In the genomic region with DNA sequence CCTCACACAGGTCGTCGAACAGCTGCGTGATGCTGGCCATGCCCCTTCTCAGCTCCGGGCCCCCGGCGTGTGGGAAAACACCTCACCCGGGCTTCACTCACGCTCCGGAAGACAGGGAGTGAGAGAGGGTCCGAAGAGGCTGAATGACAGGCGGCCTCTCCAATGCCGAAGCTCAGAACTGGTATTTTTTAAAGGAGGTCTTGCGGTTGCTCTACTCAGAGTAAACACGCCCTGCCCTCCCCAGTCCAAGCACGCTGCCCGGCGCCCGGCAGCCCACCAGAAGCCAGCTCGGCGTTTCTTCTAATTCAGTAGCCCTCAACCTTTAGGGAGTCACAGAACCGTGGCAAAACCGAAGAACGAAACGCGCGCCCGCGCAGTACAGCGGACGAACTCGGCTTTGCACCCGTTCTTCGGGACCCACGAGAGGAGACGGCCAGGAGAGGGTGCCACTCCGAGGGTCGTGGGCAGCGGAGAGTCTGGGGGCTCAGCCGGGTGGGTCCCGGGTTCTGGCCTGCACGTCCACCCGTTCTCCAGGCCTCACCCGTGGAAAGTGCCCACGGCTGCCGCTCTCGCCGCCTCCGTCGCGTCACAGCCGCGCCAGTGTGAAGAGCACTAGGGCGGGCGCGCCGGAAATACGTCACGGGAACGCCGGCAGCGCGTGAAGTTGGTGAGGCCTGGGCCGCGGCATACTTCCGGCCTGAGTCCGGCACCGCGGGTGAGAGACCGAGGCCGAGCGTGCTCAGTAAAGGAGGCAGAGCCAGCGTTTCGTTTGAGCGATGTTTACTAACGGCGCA, we compare ENCODE assay signal across 8 cellular contexts. TPM values are rescaled to one million over a fixed set of nuclear protein-coding genes. Genes with fewer than 3 reads are reported as not detected.
DNase-seq lines count a peak whose midpoint lies in the region; ATAC-seq lines count a peak whose summit lies in the region.

A gene with protein sequence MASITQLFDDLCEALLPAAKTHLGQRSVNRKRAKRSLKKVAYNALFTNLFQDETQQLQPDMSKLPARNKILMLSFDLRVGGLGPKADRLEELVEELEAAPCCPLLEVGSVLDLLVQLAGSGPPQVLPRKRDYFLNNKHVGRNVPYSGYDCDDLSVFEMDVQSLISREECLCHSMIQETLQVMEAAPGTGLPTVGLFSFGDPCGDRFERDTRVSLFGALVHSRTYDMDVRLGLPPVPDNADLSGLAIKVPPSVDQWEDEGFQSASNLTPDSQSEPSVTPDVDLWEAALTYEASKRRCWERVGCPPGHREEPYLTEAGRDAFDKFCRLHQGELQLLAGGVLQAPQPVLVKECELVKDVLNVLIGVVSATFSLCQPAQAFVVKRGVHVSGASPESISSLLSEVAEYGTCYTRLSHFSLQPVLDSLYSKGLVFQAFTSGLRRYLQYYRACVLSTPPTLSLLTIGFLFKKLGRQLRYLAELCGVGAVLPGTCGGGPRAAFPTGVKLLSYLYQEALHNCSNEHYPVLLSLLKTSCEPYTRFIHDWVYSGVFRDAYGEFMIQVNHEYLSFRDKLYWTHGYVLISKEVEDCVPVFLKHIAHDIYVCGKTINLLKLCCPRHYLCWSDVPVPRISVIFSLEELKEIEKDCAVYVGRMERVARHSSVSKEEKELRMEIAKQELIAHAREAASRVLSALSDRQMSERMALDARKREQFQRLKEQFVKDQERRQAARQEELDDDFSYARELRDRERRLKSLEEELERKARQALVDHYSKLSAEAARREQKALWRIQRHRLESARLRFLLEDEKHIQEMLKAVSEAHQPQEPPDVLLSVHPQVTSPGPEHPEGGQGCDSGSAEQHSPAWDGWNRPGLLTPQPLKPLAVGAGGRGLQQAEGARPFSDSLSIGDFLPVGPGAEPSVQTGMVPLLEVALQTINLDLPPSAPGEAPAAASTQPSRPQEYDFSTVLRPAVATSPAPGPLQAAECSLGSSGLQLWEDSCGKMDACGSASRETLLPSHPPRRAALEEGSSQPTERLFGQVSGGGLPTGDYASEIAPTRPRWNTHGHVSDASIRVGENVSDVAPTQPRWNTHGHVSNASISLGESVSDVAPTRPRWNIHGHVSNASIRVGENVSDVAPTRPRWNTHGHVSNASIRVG (N-terminal part only) (minus strand): TSS at position 604 of the 794 bp plus-strand sequence. CDS start 564 bp downstream, at position 40.

- in situ Hi-C loops in ACHN (cut with HindIII; ENCODE audit: low pct_ligation_motif_present, low pct_unique_long_range_greater_than_20kb, low sequenced_read_pairs), result no loop called here

- ATAC-seq in GM18868 (IDR thresholded peaks at IDR 0.05; ENCODE audit: unreplicated experiment) (peak; percentile 73), HG03159 (IDR thresholded peaks at IDR 0.05; ENCODE audit: unreplicated experiment) (peak; percentile 66)

- DNase-seq in ACHN, result peak; percentile 92
- peak; percentile 61 to 90 for DNase-seq in NCI-H446 (lab: John Stamatoyannopoulos, UW)
- DNase-seq in activated CD4-positive, alpha-beta T cell treated with anti-CD3 and anti-CD28 coated beads for 1 hour, result peak; percentile 88
- peak; percentile 95 for DNase-seq in cerebellum (ENCODE audit: low spot score)
- peak; percentile 85 for DNase-seq in kidney glomerular epithelial cell (lab: John Stamatoyannopoulos, UW)
- peak; percentile 82 to 93 for DNase-seq in stimulated activated CD4-positive, alpha-beta T cell treated with anti-CD3 and anti-CD28 coated beads, Interleukin-15, amount 100 ng/mL, for 48 hours (ENCODE audit: low read depth in 2 of 2)

RNA-seq across cellular contexts. Expression of the gene that starts here (rescaled TPM):
- 41.3 TPM for total RNA-seq in cerebellum

Comparison
In these comparisons a context has a peak if more than half of its experiments do, and no peak if none do; other contexts are left out.
1. Peak in every context shown above with its lines: DNase-seq and ATAC-seq.